In the genomic region with DNA sequence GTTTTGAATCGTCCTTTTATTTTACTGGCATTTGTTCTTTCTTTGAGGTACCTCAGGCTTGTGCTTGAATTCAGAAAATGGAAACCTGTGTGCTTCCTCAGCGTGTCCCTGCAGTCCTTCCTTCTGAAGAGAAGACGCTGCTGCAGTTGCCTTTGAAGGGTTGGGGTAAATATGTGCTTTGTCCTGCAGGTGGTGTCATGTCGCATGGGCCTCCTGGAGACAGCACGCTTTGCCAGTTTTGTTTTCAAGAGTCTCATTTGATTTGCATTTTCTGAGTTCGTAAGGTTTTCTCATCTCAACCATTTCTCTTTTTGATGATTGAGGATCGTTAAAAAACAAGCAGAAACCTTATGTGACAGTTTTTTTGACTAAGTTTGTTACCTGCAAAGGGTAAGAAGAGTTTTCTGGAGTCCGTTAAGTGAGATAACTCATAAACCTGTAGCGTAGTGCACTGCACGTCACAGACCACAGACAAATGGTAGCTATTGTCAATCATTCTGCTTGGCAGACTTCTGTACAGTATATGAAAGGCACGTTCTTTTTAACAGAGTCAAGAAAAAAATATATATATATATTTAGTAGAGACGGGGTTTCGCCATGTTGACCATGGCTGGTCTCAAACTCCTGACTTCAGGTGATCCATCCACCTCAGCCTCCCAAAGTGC, we compare ENCODE assay signal across 8 cellular contexts. TPM values are rescaled to one million over a fixed set of nuclear protein-coding genes. Genes with fewer than 3 reads are reported as not detected.
DNase-seq lines count a peak whose midpoint lies in the region; ATAC-seq, FAIRE-seq and TF ChIP-seq lines count a peak whose summit lies in the region.

No MANE protein-coding gene starts in this region.

- no peak overlapping the region for H3K14ac ChIP-seq in H1 (ENCODE audit: insufficient read length)

- CTCF ChIA-PET in H1 (lab: Charles Lee; ENCODE audit: partially characterized antibody): interaction anchor here (0.8 to 1.8 kb wide), 14 partner anchors 9 to 857 kb away, joined by 3 to 9 read pairs (median 3); no protein-coding TSS in a partner anchor

- H3K9me3 ChIP-seq in MM.1S (replicated peaks; ENCODE audit: insufficient read depth, low read length) (no peaks in the 10 kb centered on the region), H1 (ENCODE audit: insufficient read depth in 2 of 2, low read depth in 1 of 2, low read length in 1 of 2) (no peaks in the 10 kb centered on the region)

- no peak overlapping the region for H3K23ac ChIP-seq in H1 (ENCODE audit: insufficient read length)

- H2BK120ac ChIP-seq in H1 (replicated peaks; ENCODE audit: low read depth, low read length): no peak overlapping the region

- H4K91ac ChIP-seq in H1 (replicated peaks; ENCODE audit: insufficient read length, low read length): no peak overlapping the region

- peak; percentile 72 for FAIRE-seq in GM12891 (lab: Jason Lieb, UNC)
- FAIRE-seq in H1 (lab: Jason Lieb, UNC): peak; percentile 84

- TF ChIP-seq CTCF in MM.1S (IDR thresholded peaks at IDR 0.05; ENCODE audit: low read length) (peak; percentile 26), H1 (IDR thresholded peaks at IDR 0.05; ENCODE audit: control extremely low read depth in 1 of 3, insufficient read depth in 1 of 3, low read depth in 1 of 3, low read length in 3 of 3) (peak; percentile 74 to 86 (median 78))

- no peak overlapping the region for H2AFZ ChIP-seq in MM.1S (ENCODE audit: low read length)
- no peak overlapping the region for H2AFZ ChIP-seq in H1 (ENCODE audit: low read length)

- H4K8ac ChIP-seq in H1 (ENCODE audit: extremely low read depth, insufficient read depth, low read length): no peak overlapping the region

- no peak overlapping the region for H3K27ac ChIP-seq in MM.1S (ENCODE audit: low read length)
- H3K27ac ChIP-seq in H1 (ENCODE audit: low read depth, low read length): no peak overlapping the region

- H3K36me3 ChIP-seq in MM.1S (replicated peaks; ENCODE audit: insufficient read depth, low read length): no peaks in the 10 kb centered on the region
- H3K36me3 ChIP-seq in H1 (ENCODE audit: control insufficient read depth in 2 of 4, insufficient read depth in 4 of 4, low read length in 3 of 4): peaks cover 0 to 9% (median 2%) of the 10 kb centered on the region in 4 experiments; a peak in 3 of 8 replicates

- no peak overlapping the region for H3K4me2 ChIP-seq in MM.1S (ENCODE audit: low read depth, low read length)
- no peak overlapping the region for H3K4me2 ChIP-seq in H1 (ENCODE audit: insufficient read depth in 1 of 2, low read depth in 2 of 2, low read length in 2 of 2)

- no peaks in the 10 kb centered on the region for H3F3A ChIP-seq in MM.1S (ENCODE audit: insufficient read depth, low read length)

- no peak for TF ChIP-seq POLR2A in GM12891 (IDR thresholded peaks at IDR 0.05; ENCODE audit: low read depth, low read length)
- TF ChIP-seq POLR2A in H1 (IDR thresholded peaks at IDR 0.05; ENCODE audit: control extremely low read depth in 1 of 2, low read depth in 2 of 2, low read length in 2 of 2): no peak

- TF ChIP-seq EP300 in H1 (IDR thresholded peaks at IDR 0.05; ENCODE audit: borderline replicate concordance in 1 of 2, low read depth in 2 of 2, low read length in 2 of 2): no peak

- H3K23me2 ChIP-seq in H1 (ENCODE audit: low read depth, low read length): no peaks in the 10 kb centered on the region

- H2BK5ac ChIP-seq in H1 (ENCODE audit: low read depth, low read length): no peak overlapping the region

- no peaks in the 10 kb centered on the region for H3K9me2 ChIP-seq in MM.1S (replicated peaks; ENCODE audit: insufficient read depth, low read length)

- no peak overlapping the region for H2BK12ac ChIP-seq in H1 (ENCODE audit: low read depth, low read length)

- H3K79me1 ChIP-seq in H1 (ENCODE audit: low read depth, low read length): no peaks in the 10 kb centered on the region

- H3K79me2 ChIP-seq in MM.1S (ENCODE audit: low read length): no peaks in the 10 kb centered on the region
- H3K79me2 ChIP-seq in H1 (ENCODE audit: control insufficient read depth in 1 of 2, insufficient read depth in 2 of 2, low read length in 2 of 2): no peaks in the 10 kb centered on the region

- H2AK5ac ChIP-seq in H1 (ENCODE audit: low read depth, low read length): no peak overlapping the region

- H3K56ac ChIP-seq in H1 (replicated peaks; ENCODE audit: insufficient read length, low read depth, low read length): no peak overlapping the region

- ATAC-seq in HG03460 (IDR thresholded peaks at IDR 0.05; ENCODE audit: unreplicated experiment) (no peak), HG03139 (IDR thresholded peaks at IDR 0.05; ENCODE audit: unreplicated experiment) (no peak)

- no peak overlapping the region for H3K4me3 ChIP-seq in MM.1S (ENCODE audit: low read length)
- H3K4me3 ChIP-seq in H1 (ENCODE audit: extremely low read depth in 1 of 4, insufficient read depth in 2 of 4, low read depth in 3 of 4, low read length in 4 of 4): no peak overlapping the region

- no peak overlapping the region for H3K9ac ChIP-seq in MM.1S (ENCODE audit: low read length)
- H3K9ac ChIP-seq in H1 (replicated peaks in 1 of 4; ENCODE audit: extremely low read depth in 1 of 4, low read depth in 3 of 4, low read length in 3 of 4): no peak overlapping the region

- H3K27me3 ChIP-seq in MM.1S (replicated peaks; ENCODE audit: insufficient read depth, low read length): no peaks in the 10 kb centered on the region
- H3K27me3 ChIP-seq in H1 (replicated peaks in 1 of 4; ENCODE audit: control insufficient read depth in 3 of 4, extremely low read depth in 1 of 4, insufficient read depth in 3 of 4, low read length in 3 of 4): no peaks in the 10 kb centered on the region

- H2BK20ac ChIP-seq in H1 (ENCODE audit: low read length): no peak overlapping the region

- no peak overlapping the region for H4K5ac ChIP-seq in H1 (ENCODE audit: insufficient read length, low read depth, low read length)

- H3K4me1 ChIP-seq in MM.1S (ENCODE audit: low read length): no peaks in the 10 kb centered on the region
- no peaks in the 10 kb centered on the region for H3K4me1 ChIP-seq in H1 (replicated peaks in 1 of 4; ENCODE audit: control insufficient read depth in 3 of 4, insufficient read depth in 4 of 4, low read length in 3 of 4)

- H4K20me1 ChIP-seq in MM.1S (ENCODE audit: insufficient read depth, low read length) (no peaks in the 10 kb centered on the region), H1 (replicated peaks in 1 of 2; ENCODE audit: control insufficient read depth in 1 of 2, insufficient read depth in 2 of 2, low read length in 2 of 2) (no peaks in the 10 kb centered on the region)

- no peak overlapping the region for H2BK15ac ChIP-seq in H1 (ENCODE audit: low read length)

- no peak overlapping the region for H3K4ac ChIP-seq in H1 (replicated peaks; ENCODE audit: insufficient read length, low read depth, low read length)

- WGBS in H1 (ENCODE audit: extremely low coverage in 1 of 2, insufficient coverage in 1 of 2, insufficient read length in 1 of 2, insufficient replicate concordance in 2 of 2, low coverage in 1 of 2, low lambda C conversion rate in 2 of 2, missing lambda C conversion rate in 1 of 2), 2 experiments: 80% methylated on average over 13 of the region's 13 CpGs; no CpG with 5 or more reads in 1 of the 2 experiments

- peak; percentile 37 for DNase-seq in 8988T
- no peak for DNase-seq in GM12891 (ENCODE audit: insufficient read length, low spot score)
- DNase-seq in MM.1S: no peak
- DNase-seq in H1 (ENCODE audit: low read depth in 1 of 2, low spot score in 2 of 2): peak in 1 of 2 experiments; percentile 61
- DNase-seq in NOMO-1 (lab: John Stamatoyannopoulos, UW; ENCODE audit: unreplicated experiment in 2 of 2): no peak
- no peak for DNase-seq in DMS79 treated with DMSO at 0.1 percent for 48 hours (lab: John Stamatoyannopoulos, UW)

- H3K18ac ChIP-seq in H1 (ENCODE audit: extremely low read depth, low read length): no peak overlapping the region

- TF ChIP-seq RAD21 in H1 (IDR thresholded peaks at IDR 0.05 in 1 of 2, conservative IDR thresholded peaks at IDR 0.05 in 1 of 2; ENCODE audit: low read depth in 2 of 2, low read length in 2 of 2): peak; percentile 81 to 84

- POLR2A ChIA-PET in H1 (lab: Charles Lee; ENCODE audit: partially characterized antibody): interaction anchor here (0.6 kb wide), 1 partner anchor 311 kb away, joined by 3 read pairs; no protein-coding TSS in a partner anchor

TF ChIP-seq in GM12891, 5 proteins besides CTCF, POLR2A, EP300 and RAD21:
- TF ChIP-seq POLR2AphosphoS5 (IDR thresholded peaks at IDR 0.05; ENCODE audit: low read depth, low read length) (no peak), TAF1 (IDR thresholded peaks at IDR 0.05; ENCODE audit: low read depth, low read length) (no peak), POU2F2 (IDR thresholded peaks at IDR 0.05; ENCODE audit: low read depth, low read length) (no peak)

TF ChIP-seq in H1, 55 proteins besides CTCF, POLR2A, EP300 and RAD21 (continues in another document):
- TF ChIP-seq RXRA (IDR thresholded peaks at IDR 0.05; ENCODE audit: insufficient read depth, low read depth, low read length) (no peak), POU5F1 (IDR thresholded peaks at IDR 0.05; ENCODE audit: low read depth, low read length) (no peak), KDM1A (IDR thresholded peaks at IDR 0.05; ENCODE audit: borderline replicate concordance, low read length) (no peak), CBX5 (IDR thresholded peaks at IDR 0.05; ENCODE audit: low read depth, low read length) (no peak)

RNA-seq across cellular contexts. Expression of gene CDC123, which starts 57.0 kb away (rescaled TPM):
- 105 TPM for polyA plus RNA-seq in GM12891 (2012; ENCODE audit: low read depth, missing spikeins)
- total RNA-seq in H1 (2021; fragmentation: NEBNext Ultra II Directional; extraction: Animal tissue kit (Norgen Biotek cat#: 25700)): 185 and 202 TPM in 2 replicates
- polyA plus RNA-seq in H1 (2011; rRNA removed): 68.3 and 115 TPM in 2 replicates
- 149 TPM for polyA plus RNA-seq in H1 (2011; cell fraction: cytosol; rRNA removed)
- 115 TPM for polyA plus RNA-seq in H1 (2011; cell fraction: nucleus; rRNA removed)
- 195 to 288 TPM (median 218 TPM) in 4 replicates for polyA plus RNA-seq in H1 (2012, experiment 1 of 2)
- polyA plus RNA-seq in H1 (2012, experiment 2 of 2): 40.8 TPM
- 183 TPM for polyA plus RNA-seq in H1 (2013, experiment 1 of 2)
- polyA plus RNA-seq in H1 (2013, experiment 2 of 2): 195 TPM
- polyA minus RNA-seq in H1 (2011; rRNA and poly(A)+ RNA removed): 338 and 397 TPM in 2 replicates
- 143 TPM for polyA minus RNA-seq in H1 (2011; cell fraction: cytosol; rRNA and poly(A)+ RNA removed)
- 119 TPM for polyA minus RNA-seq in H1 (2011; cell fraction: nucleus; rRNA and poly(A)+ RNA removed)

RNA-seq across cellular contexts. Expression of gene NUDT5, which starts 57.3 kb away (rescaled TPM):
- 113 TPM for polyA plus RNA-seq in GM12891 (2012; ENCODE audit: low read depth, missing spikeins)
- total RNA-seq in H1 (2021; fragmentation: NEBNext Ultra II Directional; extraction: Animal tissue kit (Norgen Biotek cat#: 25700)): 127 and 134 TPM in 2 replicates
- polyA plus RNA-seq in H1 (2011; rRNA removed): 84.0 and 130 TPM in 2 replicates
- polyA plus RNA-seq in H1 (2011; cell fraction: cytosol; rRNA removed): 126 TPM
- 51.3 TPM for polyA plus RNA-seq in H1 (2011; cell fraction: nucleus; rRNA removed)
- polyA plus RNA-seq in H1 (2012, experiment 1 of 2): 140 to 153 TPM (median 147 TPM) in 4 replicates
- 33.2 TPM for polyA plus RNA-seq in H1 (2012, experiment 2 of 2)
- 80.6 TPM for polyA plus RNA-seq in H1 (2013, experiment 1 of 2)
- polyA plus RNA-seq in H1 (2013, experiment 2 of 2): 81.6 TPM
- 63.8 and 80.4 TPM in 2 replicates for polyA minus RNA-seq in H1 (2011; rRNA and poly(A)+ RNA removed)
- polyA minus RNA-seq in H1 (2011; cell fraction: cytosol; rRNA and poly(A)+ RNA removed): 47.6 TPM
- 45.7 TPM for polyA minus RNA-seq in H1 (2011; cell fraction: nucleus; rRNA and poly(A)+ RNA removed)
